ENCODE assay signal across 1 cellular context in genomic region chr10:104077282-104078151, GRCh38.
TF ChIP-seq lines count a peak whose summit lies in the region.

No MANE protein-coding gene starts in this region.

TF ChIP-seq in GM23338, 12 proteins besides CTCF, POLR2A, EP300 and RAD21 (continued from another document):
- TF ChIP-seq, protein P1, sequence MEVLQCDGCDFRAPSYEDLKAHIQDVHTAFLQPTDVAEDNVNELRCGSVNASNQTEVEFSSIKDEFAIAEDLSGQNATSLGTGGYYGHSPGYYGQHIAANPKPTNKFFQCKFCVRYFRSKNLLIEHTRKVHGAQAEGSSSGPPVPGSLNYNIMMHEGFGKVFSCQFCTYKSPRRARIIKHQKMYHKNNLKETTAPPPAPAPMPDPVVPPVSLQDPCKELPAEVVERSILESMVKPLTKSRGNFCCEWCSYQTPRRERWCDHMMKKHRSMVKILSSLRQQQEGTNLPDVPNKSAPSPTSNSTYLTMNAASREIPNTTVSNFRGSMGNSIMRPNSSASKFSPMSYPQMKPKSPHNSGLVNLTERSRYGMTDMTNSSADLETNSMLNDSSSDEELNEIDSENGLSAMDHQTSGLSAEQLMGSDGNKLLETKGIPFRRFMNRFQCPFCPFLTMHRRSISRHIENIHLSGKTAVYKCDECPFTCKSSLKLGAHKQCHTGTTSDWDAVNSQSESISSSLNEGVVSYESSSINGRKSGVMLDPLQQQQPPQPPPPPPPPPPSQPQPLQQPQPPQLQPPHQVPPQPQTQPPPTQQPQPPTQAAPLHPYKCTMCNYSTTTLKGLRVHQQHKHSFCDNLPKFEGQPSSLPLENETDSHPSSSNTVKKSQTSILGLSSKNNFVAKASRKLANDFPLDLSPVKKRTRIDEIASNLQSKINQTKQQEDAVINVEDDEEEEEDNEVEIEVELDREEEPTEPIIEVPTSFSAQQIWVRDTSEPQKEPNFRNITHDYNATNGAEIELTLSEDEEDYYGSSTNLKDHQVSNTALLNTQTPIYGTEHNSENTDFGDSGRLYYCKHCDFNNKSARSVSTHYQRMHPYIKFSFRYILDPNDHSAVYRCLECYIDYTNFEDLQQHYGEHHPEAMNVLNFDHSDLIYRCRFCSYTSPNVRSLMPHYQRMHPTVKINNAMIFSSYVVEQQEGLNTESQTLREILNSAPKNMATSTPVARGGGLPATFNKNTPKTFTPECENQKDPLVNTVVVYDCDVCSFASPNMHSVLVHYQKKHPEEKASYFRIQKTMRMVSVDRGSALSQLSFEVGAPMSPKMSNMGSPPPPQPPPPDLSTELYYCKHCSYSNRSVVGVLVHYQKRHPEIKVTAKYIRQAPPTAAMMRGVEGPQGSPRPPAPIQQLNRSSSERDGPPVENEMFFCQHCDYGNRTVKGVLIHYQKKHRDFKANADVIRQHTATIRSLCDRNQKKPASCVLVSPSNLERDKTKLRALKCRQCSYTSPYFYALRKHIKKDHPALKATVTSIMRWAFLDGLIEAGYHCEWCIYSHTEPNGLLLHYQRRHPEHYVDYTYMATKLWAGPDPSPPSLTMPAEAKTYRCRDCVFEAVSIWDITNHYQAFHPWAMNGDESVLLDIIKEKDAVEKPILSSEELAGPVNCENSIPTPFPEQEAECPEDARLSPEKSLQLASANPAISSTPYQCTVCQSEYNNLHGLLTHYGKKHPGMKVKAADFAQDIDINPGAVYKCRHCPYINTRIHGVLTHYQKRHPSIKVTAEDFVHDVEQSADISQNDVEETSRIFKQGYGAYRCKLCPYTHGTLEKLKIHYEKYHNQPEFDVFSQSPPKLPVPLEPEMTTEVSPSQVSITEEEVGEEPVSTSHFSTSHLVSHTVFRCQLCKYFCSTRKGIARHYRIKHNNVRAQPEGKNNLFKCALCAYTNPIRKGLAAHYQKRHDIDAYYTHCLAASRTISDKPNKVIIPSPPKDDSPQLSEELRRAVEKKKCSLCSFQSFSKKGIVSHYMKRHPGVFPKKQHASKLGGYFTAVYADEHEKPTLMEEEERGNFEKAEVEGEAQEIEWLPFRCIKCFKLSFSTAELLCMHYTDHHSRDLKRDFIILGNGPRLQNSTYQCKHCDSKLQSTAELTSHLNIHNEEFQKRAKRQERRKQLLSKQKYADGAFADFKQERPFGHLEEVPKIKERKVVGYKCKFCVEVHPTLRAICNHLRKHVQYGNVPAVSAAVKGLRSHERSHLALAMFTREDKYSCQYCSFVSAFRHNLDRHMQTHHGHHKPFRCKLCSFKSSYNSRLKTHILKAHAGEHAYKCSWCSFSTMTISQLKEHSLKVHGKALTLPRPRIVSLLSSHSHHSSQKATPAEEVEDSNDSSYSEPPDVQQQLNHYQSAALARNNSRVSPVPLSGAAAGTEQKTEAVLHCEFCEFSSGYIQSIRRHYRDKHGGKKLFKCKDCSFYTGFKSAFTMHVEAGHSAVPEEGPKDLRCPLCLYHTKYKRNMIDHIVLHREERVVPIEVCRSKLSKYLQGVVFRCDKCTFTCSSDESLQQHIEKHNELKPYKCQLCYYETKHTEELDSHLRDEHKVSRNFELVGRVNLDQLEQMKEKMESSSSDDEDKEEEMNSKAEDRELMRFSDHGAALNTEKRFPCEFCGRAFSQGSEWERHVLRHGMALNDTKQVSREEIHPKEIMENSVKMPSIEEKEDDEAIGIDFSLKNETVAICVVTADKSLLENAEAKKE (CRISPR knock-in tag; IDR thresholded peaks at IDR 0.05), result no peak
- TF ChIP-seq JUNB (IDR thresholded peaks at IDR 0.05; ENCODE audit: unreplicated experiment) (no peak), NANOG (IDR thresholded peaks at IDR 0.05; ENCODE audit: borderline replicate concordance) (no peak), POLR2AphosphoS5 (IDR thresholded peaks at IDR 0.05; ENCODE audit: low read depth) (no peak), ZNF331 (CRISPR knock-in tag; IDR thresholded peaks at IDR 0.05; ENCODE audit: low read depth) (no peak), STAT1 (IDR thresholded peaks at IDR 0.05; ENCODE audit: unreplicated experiment) (no peak), EZH2 (IDR thresholded peaks at IDR 0.05; ENCODE audit: low read depth, unreplicated experiment) (no peak)
- TF ChIP-seq, protein P2, sequence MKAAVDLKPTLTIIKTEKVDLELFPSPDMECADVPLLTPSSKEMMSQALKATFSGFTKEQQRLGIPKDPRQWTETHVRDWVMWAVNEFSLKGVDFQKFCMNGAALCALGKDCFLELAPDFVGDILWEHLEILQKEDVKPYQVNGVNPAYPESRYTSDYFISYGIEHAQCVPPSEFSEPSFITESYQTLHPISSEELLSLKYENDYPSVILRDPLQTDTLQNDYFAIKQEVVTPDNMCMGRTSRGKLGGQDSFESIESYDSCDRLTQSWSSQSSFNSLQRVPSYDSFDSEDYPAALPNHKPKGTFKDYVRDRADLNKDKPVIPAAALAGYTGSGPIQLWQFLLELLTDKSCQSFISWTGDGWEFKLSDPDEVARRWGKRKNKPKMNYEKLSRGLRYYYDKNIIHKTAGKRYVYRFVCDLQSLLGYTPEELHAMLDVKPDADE (IDR thresholded peaks at IDR 0.05), result no peak
- TF ChIP-seq, protein P3, sequence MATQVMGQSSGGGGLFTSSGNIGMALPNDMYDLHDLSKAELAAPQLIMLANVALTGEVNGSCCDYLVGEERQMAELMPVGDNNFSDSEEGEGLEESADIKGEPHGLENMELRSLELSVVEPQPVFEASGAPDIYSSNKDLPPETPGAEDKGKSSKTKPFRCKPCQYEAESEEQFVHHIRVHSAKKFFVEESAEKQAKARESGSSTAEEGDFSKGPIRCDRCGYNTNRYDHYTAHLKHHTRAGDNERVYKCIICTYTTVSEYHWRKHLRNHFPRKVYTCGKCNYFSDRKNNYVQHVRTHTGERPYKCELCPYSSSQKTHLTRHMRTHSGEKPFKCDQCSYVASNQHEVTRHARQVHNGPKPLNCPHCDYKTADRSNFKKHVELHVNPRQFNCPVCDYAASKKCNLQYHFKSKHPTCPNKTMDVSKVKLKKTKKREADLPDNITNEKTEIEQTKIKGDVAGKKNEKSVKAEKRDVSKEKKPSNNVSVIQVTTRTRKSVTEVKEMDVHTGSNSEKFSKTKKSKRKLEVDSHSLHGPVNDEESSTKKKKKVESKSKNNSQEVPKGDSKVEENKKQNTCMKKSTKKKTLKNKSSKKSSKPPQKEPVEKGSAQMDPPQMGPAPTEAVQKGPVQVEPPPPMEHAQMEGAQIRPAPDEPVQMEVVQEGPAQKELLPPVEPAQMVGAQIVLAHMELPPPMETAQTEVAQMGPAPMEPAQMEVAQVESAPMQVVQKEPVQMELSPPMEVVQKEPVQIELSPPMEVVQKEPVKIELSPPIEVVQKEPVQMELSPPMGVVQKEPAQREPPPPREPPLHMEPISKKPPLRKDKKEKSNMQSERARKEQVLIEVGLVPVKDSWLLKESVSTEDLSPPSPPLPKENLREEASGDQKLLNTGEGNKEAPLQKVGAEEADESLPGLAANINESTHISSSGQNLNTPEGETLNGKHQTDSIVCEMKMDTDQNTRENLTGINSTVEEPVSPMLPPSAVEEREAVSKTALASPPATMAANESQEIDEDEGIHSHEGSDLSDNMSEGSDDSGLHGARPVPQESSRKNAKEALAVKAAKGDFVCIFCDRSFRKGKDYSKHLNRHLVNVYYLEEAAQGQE (IDR thresholded peaks at IDR 0.05; ENCODE audit: unreplicated experiment), result no peak
